In genomic region chr2:215084080-215084479, GRCh38 we compare ENCODE assay signal across 1 cellular context.
TF ChIP-seq lines count a peak whose summit lies in the region.

No MANE protein-coding gene starts in this region.

TF ChIP-seq in HepG2, 621 proteins besides CTCF, POLR2A, EP300 and RAD21:
- TF ChIP-seq DRAP1 (CRISPR knock-in tag; IDR thresholded peaks at IDR 0.05) (no peak), ZNF20 (CRISPR knock-in tag; IDR thresholded peaks at IDR 0.05) (no peak)
